ENCODE assay signal across 19 cellular contexts in genomic region chr2:18498531-18498930, GRCh38.
"Had no signal": no experiment of that assay in that cellular context is flagged by ENCODE, and none has a peak within 500 bp of the region (broad histone marks: within the 10 kb centered on the region; RNA-seq: fewer than 3 reads in every experiment).

No MANE protein-coding gene starts in this region.

- H3K27ac Mint-ChIP-seq: activated CD4-positive, alpha-beta T cell treated with anti-CD3 and anti-CD28 coated beads, Interleukin-2, amount 10 ng/mL, durations not matched to agents 24 days and 14 days; activated CD8-positive, alpha-beta T cell treated with anti-CD3 and anti-CD28 coated beads, Interleukin-2, amount 10 ng/mL, durations not matched to agents 7 days and 5 days; activated T-cell treated with anti-CD3 and anti-CD28 coated beads, Interleukin-2, amount 50 U/mL, for 24 hours; nephron progenitor cell had no signal

- H3K27me3 ChIP-seq: upper lobe of right lung had no signal

- H3K27ac ChIP-seq: dorsolateral prefrontal cortex, upper lobe of right lung had no signal

- H3K4me1 Mint-ChIP-seq: activated CD4-positive, alpha-beta T cell treated with anti-CD3 and anti-CD28 coated beads, Interleukin-2, amount 10 ng/mL, durations not matched to agents 24 days and 14 days had no signal

- H3K4me1 ChIP-seq: upper lobe of right lung had no signal

- H3K4me3 Mint-ChIP-seq: activated CD4-positive, alpha-beta T cell treated with anti-CD3 and anti-CD28 coated beads, Interleukin-2, amount 10 ng/mL, durations not matched to agents 24 days and 14 days; activated CD8-positive, alpha-beta T cell treated with anti-CD3 and anti-CD28 coated beads, Interleukin-2, amount 10 ng/mL, durations not matched to agents 7 days and 5 days; activated T-cell treated with anti-CD3 and anti-CD28 coated beads, Interleukin-2, amount 50 U/mL, for 24 hours; nephron progenitor cell had no signal

- H3K9me3 ChIP-seq: upper lobe of right lung had no signal

- H3K4me3 ChIP-seq: dorsolateral prefrontal cortex, upper lobe of right lung had no signal

- H3K9me3 Mint-ChIP-seq: activated CD4-positive, alpha-beta T cell treated with anti-CD3 and anti-CD28 coated beads, Interleukin-2, amount 10 ng/mL, durations not matched to agents 24 days and 14 days; activated T-cell treated with anti-CD3 and anti-CD28 coated beads, Interleukin-2, amount 50 U/mL, for 24 hours; nephron progenitor cell had no signal

- H3K36me3 ChIP-seq: upper lobe of right lung had no signal

- DNase-seq: activated CD4-positive, alpha-beta T cell treated with anti-CD3 and anti-CD28 coated beads, Interleukin-2, amount 10 ng/mL, durations not matched to agents 24 days and 14 days; activated CD8-positive, alpha-beta T cell treated with anti-CD3 and anti-CD28 coated beads, Interleukin-2, amount 10 ng/mL, durations not matched to agents 7 days and 5 days; activated naive CD4-positive, alpha-beta T cell treated with anti-CD3 and anti-CD28 coated beads, Interleukin-2, amount 50 U/mL, for 16 hours; activated T-cell treated with anti-CD3 and anti-CD28 coated beads, Interleukin-2, amount 50 U/mL, for 24 hours; dorsolateral prefrontal cortex; foreskin melanocyte; hypothalamus; midbrain; nephron progenitor cell; nucleus accumbens; posterior cingulate gyrus; retina; stimulated activated CD4-positive, alpha-beta T cell treated with anti-CD3 and anti-CD28 coated beads, Interleukin-12 subunit alpha, Interleukin-12 subunit beta, amount 100 ng/mL, for 4 hours; stimulated activated CD4-positive, alpha-beta T cell treated with anti-CD3 and anti-CD28 coated beads, Interleukin-1b, Interleukin-23, amount 100 ng/mL, for 48 hours; stimulated activated CD8-positive, alpha-beta memory T cell treated with anti-CD3 and anti-CD28 coated beads, Interleukin-4, amount 100 ng/mL, for 48 hours; stimulated activated naive CD4-positive, alpha-beta T cell; T1000; upper lobe of right lung had no signal

- ATAC-seq: activated CD8-positive, alpha-beta T cell treated with anti-CD3 and anti-CD28 coated beads, Interleukin-2, amount 10 ng/mL, durations not matched to agents 7 days and 5 days; left lobe of liver; upper lobe of right lung had no signal
